20 cellular contexts compared by ENCODE assay signal in genomic region chr5:111863801-111864200, GRCh38.
"Had no signal": no experiment of that assay in that cellular context is flagged by ENCODE, and none has a peak within 500 bp of the region (broad histone marks: within the 10 kb centered on the region; RNA-seq: fewer than 3 reads in every experiment).

No MANE protein-coding gene starts in this region.

- H3K27ac ChIP-seq: coronary artery, epithelial cell of prostate, prostate gland had no signal

- H3K4me1 ChIP-seq: prostate gland had no signal

- ATAC-seq: left colon; mucosa of descending colon; naive thymus-derived CD8-positive, alpha-beta T cell; sciatic nerve had no signal

- H3K9me3 Mint-ChIP-seq: activated CD4-positive, alpha-beta memory T cell treated with anti-CD3 and anti-CD28 coated beads for 36 hours; activated naive CD8-positive, alpha-beta T cell treated with anti-CD3 and anti-CD28 coated beads for 36 hours had no signal

- H3K36me3 ChIP-seq: prostate gland had no signal

- H3K36me3 Mint-ChIP-seq: activated CD4-positive, alpha-beta memory T cell treated with anti-CD3 and anti-CD28 coated beads for 36 hours; activated naive CD8-positive, alpha-beta T cell treated with anti-CD3 and anti-CD28 coated beads for 36 hours had no signal

- DNase-seq: activated CD4-positive, alpha-beta memory T cell treated with anti-CD3 and anti-CD28 coated beads for 36 hours; activated gamma-delta T cell treated with Interleukin-2 at 50 U/mL for 16 hours; activated naive CD8-positive, alpha-beta T cell treated with anti-CD3 and anti-CD28 coated beads for 36 hours; activated T-cell treated with anti-CD3 and anti-CD28 coated beads, Interleukin-2, amount 50 U/mL, for 48 hours; anterior cingulate cortex; caudate nucleus; effector CD8-positive, alpha-beta T cell; hypothalamus; left colon; mammary epithelial cell; mucosa of descending colon; naive thymus-derived CD8-positive, alpha-beta T cell; occipital lobe; stimulated activated CD4-positive, alpha-beta T cell treated with anti-CD3 and anti-CD28 coated beads, Interleukin-2, amount 100 ng/mL, for 48 hours; stimulated activated naive CD4-positive, alpha-beta T cell treated with Interleukin-2 at 50 U/mL for 16 hours; trophoblast cell had no signal

- H3K4me3 ChIP-seq: coronary artery, mucosa of descending colon, prostate gland had no signal

- H3K4me3 Mint-ChIP-seq: activated CD4-positive, alpha-beta memory T cell treated with anti-CD3 and anti-CD28 coated beads for 36 hours; activated naive CD8-positive, alpha-beta T cell treated with anti-CD3 and anti-CD28 coated beads for 36 hours; naive thymus-derived CD8-positive, alpha-beta T cell had no signal

- H3K4me1 Mint-ChIP-seq: activated naive CD8-positive, alpha-beta T cell treated with anti-CD3 and anti-CD28 coated beads for 36 hours; naive thymus-derived CD8-positive, alpha-beta T cell had no signal

- H3K27me3 Mint-ChIP-seq: activated CD4-positive, alpha-beta memory T cell treated with anti-CD3 and anti-CD28 coated beads for 36 hours had no signal

- H3K9me3 ChIP-seq: mucosa of descending colon, prostate gland had no signal

- H3K27ac Mint-ChIP-seq: activated CD4-positive, alpha-beta memory T cell treated with anti-CD3 and anti-CD28 coated beads for 36 hours; activated naive CD8-positive, alpha-beta T cell treated with anti-CD3 and anti-CD28 coated beads for 36 hours; naive thymus-derived CD8-positive, alpha-beta T cell had no signal
